In the genomic region with DNA sequence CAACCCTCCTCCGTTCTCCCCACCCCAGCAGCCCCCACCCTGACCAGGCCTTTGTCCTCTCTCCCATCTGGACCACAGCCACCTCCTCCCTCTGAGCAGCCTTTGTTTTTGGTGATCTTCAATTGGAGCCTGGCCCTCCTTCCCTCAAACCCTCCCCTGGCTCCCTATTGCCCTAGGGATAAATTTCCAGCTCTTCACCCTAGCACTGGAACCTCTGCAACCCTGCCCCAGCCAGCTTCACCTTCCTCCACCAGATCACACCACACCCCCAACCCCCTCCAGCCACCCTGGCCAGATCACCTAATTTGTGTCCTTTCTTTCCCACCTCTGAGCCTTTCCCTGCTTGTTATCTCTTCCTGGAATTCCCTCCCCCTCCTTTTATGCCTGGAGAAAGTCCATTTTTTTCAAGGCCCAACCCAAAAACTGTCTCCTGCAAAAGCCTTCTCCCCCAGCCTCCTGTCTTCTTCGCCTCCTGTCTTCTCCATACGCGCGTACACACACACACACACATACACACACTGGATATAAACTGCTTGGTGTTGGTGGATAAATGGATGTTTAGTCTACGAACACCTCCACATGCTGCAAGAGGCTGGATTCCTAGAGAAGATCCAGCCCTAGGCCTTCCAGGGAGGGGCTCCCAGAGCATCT, we compare ENCODE assay signal across 9 cellular contexts. TPM values are rescaled to one million over a fixed set of nuclear protein-coding genes. Genes with fewer than 3 reads are reported as not detected.
DNase-seq lines count a peak whose midpoint lies in the region; ATAC-seq and TF ChIP-seq lines count a peak whose summit lies in the region.
"Had no signal": no experiment of that assay in that cellular context is flagged by ENCODE, and none has a peak within 500 bp of the region (broad histone marks: within the 10 kb centered on the region; RNA-seq: fewer than 3 reads in every experiment).

No MANE protein-coding gene starts in this region.

- peak overlapping the region in 3 of 4 donors; percentile 56 to 63 (median 59) for H3K4me3 ChIP-seq in stomach

- peaks cover 0 to 13% (median 0%) of the 10 kb centered on the region in 3 donors for H3K27me3 ChIP-seq in stomach

- H3K36me3 ChIP-seq in stomach: no peaks in the 10 kb centered on the region

- peak overlapping the region; percentile 57 to 95 (median 94) for H3K27ac ChIP-seq in stomach

- H3K27me3 Mint-ChIP-seq in activated T-helper 17 cell treated with anti-CD3 and anti-CD28 coated beads, Interleukin-2, amount 50 U/mL, for 72 hours: no peaks in the 10 kb centered on the region

- intact Hi-C loops in stomach (cut with DNase I; ENCODE audit: low total_unique reads): no loop called here

- peaks cover 9% of the 10 kb centered on the region for H3K4me1 Mint-ChIP-seq in activated T-helper 17 cell treated with anti-CD3 and anti-CD28 coated beads, Interleukin-2, amount 50 U/mL, for 72 hours

- H3K9me3 ChIP-seq in stomach: no peaks in the 10 kb centered on the region

- TF ChIP-seq CTCF in stomach (IDR thresholded peaks at IDR 0.05): no peak

- H3K27ac Mint-ChIP-seq in activated T-helper 17 cell treated with anti-CD3 and anti-CD28 coated beads, Interleukin-2, amount 50 U/mL, for 72 hours: peak overlapping the region; percentile 99

- 26 to 43% (median 33%) methylated on average over 6 of the region's 6 CpGs for WGBS in stomach, 5 donors

- no peak for TF ChIP-seq EP300 in stomach (IDR thresholded peaks at IDR 0.05)

- peaks cover 6% of the 10 kb centered on the region for H3K36me3 Mint-ChIP-seq in activated T-helper 17 cell treated with anti-CD3 and anti-CD28 coated beads, Interleukin-2, amount 50 U/mL, for 72 hours (ENCODE audit: low read depth)

- H3K9me3 Mint-ChIP-seq in activated T-helper 17 cell treated with anti-CD3 and anti-CD28 coated beads, Interleukin-2, amount 50 U/mL, for 72 hours: no peaks in the 10 kb centered on the region

- DNase-seq in DMS 273 (lab: John Stamatoyannopoulos, UW; ENCODE audit: unreplicated experiment) (peak; percentile 67), DMS 273 treated with DMSO at 0.1 percent for 48 hours (lab: John Stamatoyannopoulos, UW) (no peak), islet precursor cell (peak; percentile 67), stomach (no peak), NCI-H2171 treated with DMSO at 0.1 percent for 48 hours (lab: John Stamatoyannopoulos, UW) (no peak), SIG-M5 treated with dmso at 0.1 percent for 504 hours (lab: John Stamatoyannopoulos, UW; ENCODE audit: unreplicated experiment) (no peak), HuH-7 (ENCODE audit: low spot score) (no peak)
- DNase-seq: 8988T had no signal

- no peak for TF ChIP-seq POLR2A in stomach (IDR thresholded peaks at IDR 0.05)

- H3K4me3 Mint-ChIP-seq in activated T-helper 17 cell treated with anti-CD3 and anti-CD28 coated beads, Interleukin-2, amount 50 U/mL, for 72 hours: peak overlapping the region; percentile 94

- peaks cover 23 to 44% (median 34%) of the 10 kb centered on the region in 4 donors for H3K4me1 ChIP-seq in stomach

- ATAC-seq in activated T-helper 17 cell treated with anti-CD3 and anti-CD28 coated beads, Interleukin-2, amount 50 U/mL, for 72 hours (replicated peaks): no peak

RNA-seq across cellular contexts. Expression of gene TLE2, which starts 5.2 kb away (rescaled TPM):
- 1 to 10 TPM; 2.5 to 3.5 TPM for total RNA-seq in activated T-helper 17 cell treated with anti-CD3 and anti-CD28 coated beads, Interleukin-2, amount 50 U/mL, for 72 hours
- total RNA-seq in stomach: 10 to 100 TPM; 13.8 to 92.9 (median 47.2) TPM
- 10 to 100 TPM; 21.4 to 24.1 (median 21.8) TPM for polyA plus RNA-seq in stomach

RNA-seq across cellular contexts. Expression of gene TLE5, which starts 28.0 kb away (rescaled TPM):
- total RNA-seq in activated T-helper 17 cell treated with anti-CD3 and anti-CD28 coated beads, Interleukin-2, amount 50 U/mL, for 72 hours: 100 to 1,000 TPM; 348 to 436 TPM
- 100 to 1,000 TPM; 126 to 386 (median 264) TPM for total RNA-seq in stomach
- 100 to 1,000 TPM; 470 to 688 (median 669) TPM for polyA plus RNA-seq in stomach

RNA-seq across cellular contexts. Expression of gene TLE6, which starts 57.0 kb away (rescaled TPM):
- total RNA-seq in activated T-helper 17 cell treated with anti-CD3 and anti-CD28 coated beads, Interleukin-2, amount 50 U/mL, for 72 hours: 1 to 10 TPM; 4.1 to 4.2 TPM
- 1 to 10 TPM in 2 of 5 donors, under 1 TPM in 2, not detected in 1; 0.73 to 7.0 (median 1.8) TPM for total RNA-seq in stomach
- polyA plus RNA-seq in stomach: 1 to 10 TPM in 2 of 3 donors, under 1 TPM in 1; 0.31 to 3.4 (median 2.7) TPM

RNA-seq across cellular contexts. Expression of gene GNA11, which starts 59.8 kb away (rescaled TPM):
- total RNA-seq in activated T-helper 17 cell treated with anti-CD3 and anti-CD28 coated beads, Interleukin-2, amount 50 U/mL, for 72 hours: 1 to 10 TPM; 1.9 to 2.6 TPM
- total RNA-seq in stomach: 100 to 1,000 TPM in 1 of 5 donors, 10 to 100 TPM in 4; 40.6 to 204 (median 63.4) TPM
- 10 to 100 TPM; 18.9 to 31.3 (median 25.5) TPM for polyA plus RNA-seq in stomach

Comparison
In these comparisons a context has a peak if more than half of its experiments do, and no peak if none do; other contexts are left out.
1. DNase-seq: peak in DMS 273 (single experiment) and islet precursor cell (single experiment); none in DMS 273 treated with DMSO at 0.1 percent for 48 hours (single experiment), stomach (single experiment), NCI-H2171 treated with DMSO at 0.1 percent for 48 hours (single experiment), SIG-M5 treated with dmso at 0.1 percent for 504 hours (single experiment) and HuH-7 (single experiment).